Comparison of ENCODE assay signal across 1 cellular context in the genomic region with DNA sequence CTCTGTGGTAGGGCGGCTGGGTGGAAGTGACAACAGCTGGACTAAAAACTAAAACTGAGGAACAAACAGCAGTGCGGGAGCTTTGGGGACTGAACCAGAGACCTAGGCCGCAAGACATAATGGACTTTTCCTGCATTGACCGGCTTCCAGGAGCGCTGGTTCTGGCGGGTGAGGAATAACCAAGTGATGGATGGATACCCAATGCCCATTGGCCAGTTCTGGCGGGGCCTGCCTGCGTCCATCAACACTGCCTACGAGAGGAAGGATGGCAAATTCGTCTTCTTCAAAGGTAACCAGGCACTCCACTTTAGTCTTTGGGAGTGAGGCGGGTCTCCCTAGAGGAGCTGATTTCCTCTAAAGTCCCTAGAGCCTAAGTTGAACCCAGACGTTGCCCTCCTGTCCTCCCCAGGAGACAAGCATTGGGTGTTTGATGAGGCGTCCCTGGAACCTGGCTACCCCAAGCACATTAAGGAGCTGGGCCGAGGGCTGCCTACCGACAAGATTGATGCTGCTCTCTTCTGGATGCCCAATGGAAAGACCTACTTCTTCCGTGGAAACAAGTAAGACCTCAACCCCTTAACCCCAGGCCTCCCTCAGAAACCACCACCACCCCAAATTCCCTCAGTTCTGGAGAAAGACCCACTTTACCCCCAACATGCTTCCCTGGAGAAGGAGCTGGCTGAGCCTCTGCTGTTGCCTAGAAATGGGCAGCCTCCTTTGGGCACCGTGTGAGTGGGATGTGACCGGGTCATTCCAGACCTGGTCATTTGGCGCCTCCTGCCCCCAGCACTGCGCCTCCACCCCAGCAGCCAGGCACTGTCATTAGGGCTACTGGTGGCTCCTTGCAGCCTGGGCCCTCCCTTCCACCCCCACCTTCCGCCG.
TF ChIP-seq lines count a peak whose summit lies in the region.

No MANE protein-coding gene starts in this region.

TF ChIP-seq in IMR-90, 13 proteins besides CTCF, POLR2A, EP300 and RAD21:
- TF ChIP-seq, protein P1, sequence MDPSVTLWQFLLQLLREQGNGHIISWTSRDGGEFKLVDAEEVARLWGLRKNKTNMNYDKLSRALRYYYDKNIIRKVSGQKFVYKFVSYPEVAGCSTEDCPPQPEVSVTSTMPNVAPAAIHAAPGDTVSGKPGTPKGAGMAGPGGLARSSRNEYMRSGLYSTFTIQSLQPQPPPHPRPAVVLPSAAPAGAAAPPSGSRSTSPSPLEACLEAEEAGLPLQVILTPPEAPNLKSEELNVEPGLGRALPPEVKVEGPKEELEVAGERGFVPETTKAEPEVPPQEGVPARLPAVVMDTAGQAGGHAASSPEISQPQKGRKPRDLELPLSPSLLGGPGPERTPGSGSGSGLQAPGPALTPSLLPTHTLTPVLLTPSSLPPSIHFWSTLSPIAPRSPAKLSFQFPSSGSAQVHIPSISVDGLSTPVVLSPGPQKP (IDR thresholded peaks at IDR 0.05; ENCODE audit: borderline replicate concordance, low read depth, low read length): no peak
- TF ChIP-seq RCOR1 (IDR thresholded peaks at IDR 0.05; ENCODE audit: insufficient replicate concordance, low read length) (no peak), FOS (IDR thresholded peaks at IDR 0.05; ENCODE audit: low read depth, low read length) (no peak), MXI1 (IDR thresholded peaks at IDR 0.05; ENCODE audit: borderline replicate concordance, low read depth, low read length) (no peak), BHLHE40 (IDR thresholded peaks at IDR 0.05; ENCODE audit: low read depth, low read length) (no peak), CHD1 (IDR thresholded peaks at IDR 0.05; ENCODE audit: low read depth, low read length) (no peak), MAFK (IDR thresholded peaks at IDR 0.05; ENCODE audit: low read depth, low read length) (no peak), SMC3 (IDR thresholded peaks at IDR 0.05; ENCODE audit: low read depth, low read length) (no peak), RFX5 (IDR thresholded peaks at IDR 0.05; ENCODE audit: low read depth, low read length) (no peak), CEBPB (IDR thresholded peaks at IDR 0.05; ENCODE audit: low read depth, low read length) (no peak), MAZ (IDR thresholded peaks at IDR 0.05; ENCODE audit: borderline replicate concordance, low read depth, low read length) (no peak)
- TF ChIP-seq, protein P2, sequence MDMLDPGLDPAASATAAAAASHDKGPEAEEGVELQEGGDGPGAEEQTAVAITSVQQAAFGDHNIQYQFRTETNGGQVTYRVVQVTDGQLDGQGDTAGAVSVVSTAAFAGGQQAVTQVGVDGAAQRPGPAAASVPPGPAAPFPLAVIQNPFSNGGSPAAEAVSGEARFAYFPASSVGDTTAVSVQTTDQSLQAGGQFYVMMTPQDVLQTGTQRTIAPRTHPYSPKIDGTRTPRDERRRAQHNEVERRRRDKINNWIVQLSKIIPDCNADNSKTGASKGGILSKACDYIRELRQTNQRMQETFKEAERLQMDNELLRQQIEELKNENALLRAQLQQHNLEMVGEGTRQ (IDR thresholded peaks at IDR 0.05; ENCODE audit: low read depth, low read length): no peak
